ENCODE assay signal across 11 cellular contexts in the genomic region with DNA sequence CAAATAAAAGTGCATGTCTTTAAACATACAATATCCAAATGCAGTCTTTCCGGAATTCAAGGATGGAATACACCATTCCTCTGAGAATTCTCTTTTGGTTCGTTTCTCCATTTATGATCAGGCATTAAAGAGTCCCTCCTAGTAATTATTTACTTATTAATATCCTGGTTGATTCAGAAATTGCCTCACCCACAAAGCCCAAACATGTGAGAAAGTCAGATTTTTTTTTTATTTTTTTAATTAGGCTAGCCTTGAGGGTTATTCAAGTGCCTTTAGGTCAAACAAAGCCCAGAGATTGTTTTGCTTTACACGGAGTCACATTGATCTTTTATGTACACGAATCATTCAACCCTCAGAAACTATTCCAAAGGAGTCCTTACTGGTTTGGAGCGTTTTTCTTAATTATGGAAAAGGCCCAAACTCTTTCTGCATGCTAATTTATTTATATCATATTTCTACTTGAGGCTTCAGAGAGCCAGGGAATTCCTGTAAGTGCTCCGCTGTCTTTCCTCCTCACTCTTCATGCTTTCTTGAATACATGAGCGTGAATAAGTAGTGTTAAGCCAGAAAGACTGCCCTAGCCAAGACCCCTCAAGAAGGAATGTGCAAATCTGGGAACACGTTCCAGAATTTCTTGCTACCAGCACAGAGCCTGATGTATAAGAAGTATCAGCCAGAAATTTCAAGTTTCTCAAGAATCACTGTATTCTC. TPM values are rescaled to one million over a fixed set of nuclear protein-coding genes. Genes with fewer than 3 reads are reported as not detected.
"Had no signal": no experiment of that assay in that cellular context is flagged by ENCODE, and none has a peak within 500 bp of the region (broad histone marks: within the 10 kb centered on the region; RNA-seq: fewer than 3 reads in every experiment).

No MANE protein-coding gene starts in this region.

- H3K27me3 Mint-ChIP-seq: activated CD4-positive, alpha-beta memory T cell treated with anti-CD3 and anti-CD28 coated beads, Interleukin-2, amount 10 ng/mL, durations not matched to agents 7 days and 5 days had no signal

- H3K27me3 ChIP-seq: cardiac muscle cell had no signal

- H3K36me3 ChIP-seq: cardiac muscle cell had no signal

- H3K4me3 Mint-ChIP-seq: activated CD4-positive, alpha-beta memory T cell treated with anti-CD3 and anti-CD28 coated beads, Interleukin-2, amount 10 ng/mL, durations not matched to agents 7 days and 5 days; activated naive CD4-positive, alpha-beta T cell treated with anti-CD3 and anti-CD28 coated beads for 36 hours; mesothelial cell of epicardium; naive B cell had no signal

- DNase-seq: activated CD4-positive, alpha-beta memory T cell treated with anti-CD3 and anti-CD28 coated beads, Interleukin-2, amount 10 ng/mL, durations not matched to agents 7 days and 5 days; activated CD8-positive, alpha-beta memory T cell treated with anti-CD3 and anti-CD28 coated beads, Interleukin-2, amount 50 U/mL, for 48 hours; activated naive CD4-positive, alpha-beta T cell treated with anti-CD3 and anti-CD28 coated beads for 36 hours; effector CD4-positive, alpha-beta T cell; hippocampal formation; naive B cell; T-helper 9 cell had no signal

- H3K4me1 Mint-ChIP-seq: activated CD4-positive, alpha-beta memory T cell treated with anti-CD3 and anti-CD28 coated beads, Interleukin-2, amount 10 ng/mL, durations not matched to agents 7 days and 5 days; naive B cell had no signal

- H3K27ac Mint-ChIP-seq: activated CD4-positive, alpha-beta memory T cell treated with anti-CD3 and anti-CD28 coated beads, Interleukin-2, amount 10 ng/mL, durations not matched to agents 7 days and 5 days; activated naive CD4-positive, alpha-beta T cell treated with anti-CD3 and anti-CD28 coated beads for 36 hours; mesothelial cell of epicardium; naive B cell had no signal

- H3K4me3 ChIP-seq: cardiac muscle cell, skin epidermis had no signal

- H3K27ac ChIP-seq: cardiac muscle cell, skin epidermis had no signal

RNA-seq across cellular contexts. Expression of gene TSPAN8, which starts 6.5 kb away (rescaled TPM):
- total RNA-seq: activated CD4-positive, alpha-beta memory T cell treated with anti-CD3 and anti-CD28 coated beads, Interleukin-2, amount 10 ng/mL, durations not matched to agents 7 days and 5 days; activated naive CD4-positive, alpha-beta T cell treated with anti-CD3 and anti-CD28 coated beads for 36 hours; astrocyte; cardiac muscle cell; mesothelial cell of epicardium had no signal
